12 cellular contexts compared by ENCODE assay signal in the genomic region with DNA sequence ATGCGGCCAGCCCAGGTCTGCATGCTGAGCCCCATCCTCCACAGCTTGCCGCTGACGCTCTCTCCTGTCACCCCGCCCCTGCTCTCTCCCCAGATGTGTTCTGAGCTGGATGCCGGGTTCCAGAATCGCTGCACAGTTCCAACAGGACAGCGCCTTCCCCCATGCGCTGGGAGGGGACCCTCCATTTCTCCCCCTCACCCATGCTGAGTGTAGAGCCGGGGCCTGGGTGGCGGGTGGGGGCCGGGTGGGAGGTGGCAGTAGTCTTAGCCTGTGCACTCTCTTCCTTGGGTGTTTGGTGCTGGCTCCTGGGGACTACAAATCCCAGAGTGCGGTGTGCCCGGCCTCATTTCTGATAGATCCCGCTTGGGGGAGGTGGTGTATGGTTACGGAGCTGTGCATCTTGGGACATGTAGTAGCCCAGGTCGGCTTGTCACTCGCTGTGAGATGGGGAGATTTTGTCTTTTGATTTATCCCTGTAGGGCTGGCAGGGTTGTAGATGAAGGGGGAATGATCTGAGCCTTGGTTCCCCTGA. TPM values are rescaled to one million over a fixed set of nuclear protein-coding genes. Genes with fewer than 3 reads are reported as not detected.
DNase-seq lines count a peak whose midpoint lies in the region; ATAC-seq and TF ChIP-seq lines count a peak whose summit lies in the region.
"Had no signal": no experiment of that assay in that cellular context is flagged by ENCODE, and none has a peak within 500 bp of the region (broad histone marks: within the 10 kb centered on the region; RNA-seq: fewer than 3 reads in every experiment).

No MANE protein-coding gene starts in this region.

- peaks cover 5% of the 10 kb centered on the region for H3K4me1 Mint-ChIP-seq in neural crest cell

- ATAC-seq in esophagus mucosa = peak; percentile 72
- ATAC-seq in GM21447 (IDR thresholded peaks at IDR 0.05; ENCODE audit: unreplicated experiment) = no peak

- H3K27me3 Mint-ChIP-seq in neural crest cell (ENCODE audit: low read depth) = peaks cover 2% of the 10 kb centered on the region
- H3K27me3 Mint-ChIP-seq: activated CD4-positive, alpha-beta T cell treated with anti-CD3 and anti-CD28 coated beads, Interleukin-2, amount 10 ng/mL, durations not matched to agents 7 days and 5 days had no signal

- peak; percentile 23 for DNase-seq in AG09319 (ENCODE audit: extremely low read depth, low read depth)
- peak; percentile 73 for DNase-seq in NCI-H2227 treated with DMSO at 0.1 percent for 48 hours (lab: John Stamatoyannopoulos, UW)
- DNase-seq in neural crest cell (ENCODE audit: low read depth, low spot score) = no peak
- DNase-seq in NCI-H2081 (lab: John Stamatoyannopoulos, UW) = no peak
- no peak for DNase-seq in activated CD4-positive, alpha-beta T cell treated with anti-CD3 and anti-CD28 coated beads for 4 hours
- DNase-seq in GM10266 (ENCODE audit: extremely low spot score) = no peak
- DNase-seq: activated CD4-positive, alpha-beta T cell treated with anti-CD3 and anti-CD28 coated beads, Interleukin-2, amount 10 ng/mL, durations not matched to agents 7 days and 5 days; HCEC 1CT; NCI-H1436 had no signal

- peak overlapping the region; percentile 18 for H3K4me3 Mint-ChIP-seq in neural crest cell
- H3K4me3 Mint-ChIP-seq: activated CD4-positive, alpha-beta T cell treated with anti-CD3 and anti-CD28 coated beads, Interleukin-2, amount 10 ng/mL, durations not matched to agents 7 days and 5 days had no signal

- no peaks in the 10 kb centered on the region for H3K36me3 Mint-ChIP-seq in neural crest cell (ENCODE audit: low read depth)

- H3K27ac Mint-ChIP-seq in neural crest cell (ENCODE audit: unreplicated experiment) = no peak overlapping the region
- H3K27ac Mint-ChIP-seq: activated CD4-positive, alpha-beta T cell treated with anti-CD3 and anti-CD28 coated beads, Interleukin-2, amount 10 ng/mL, durations not matched to agents 7 days and 5 days had no signal

- TF ChIP-seq CTCF in AG09319 (IDR thresholded peaks at IDR 0.05; ENCODE audit: low read depth, low read length) = no peak
- no peak for TF ChIP-seq CTCF in neural crest cell (conservative IDR thresholded peaks at IDR 0.05)
- no peak for TF ChIP-seq CTCF in GM10266 (IDR thresholded peaks at IDR 0.05; ENCODE audit: control insufficient read depth, insufficient read depth, low read depth, missing control alignments)

- no peaks in the 10 kb centered on the region for H3K9me3 Mint-ChIP-seq in neural crest cell
- H3K9me3 Mint-ChIP-seq: activated CD4-positive, alpha-beta T cell treated with anti-CD3 and anti-CD28 coated beads, Interleukin-2, amount 10 ng/mL, durations not matched to agents 7 days and 5 days had no signal

RNA-seq across cellular contexts. Expression of gene DNAJB2, which starts 6.8 kb away (rescaled TPM):
- total RNA-seq in esophagus mucosa (51.7 TPM), neural crest cell (59.2 and 59.7 TPM in 2 replicates)

RNA-seq across cellular contexts. Expression of gene PTPRN, which starts 23.2 kb away (rescaled TPM):
- not detected for total RNA-seq in esophagus mucosa
- total RNA-seq in neural crest cell = 3.2 and 4.1 TPM in 2 replicates
- total RNA-seq: activated CD4-positive, alpha-beta T cell treated with anti-CD3 and anti-CD28 coated beads, Interleukin-2, amount 10 ng/mL, durations not matched to agents 7 days and 5 days had no signal

RNA-seq across cellular contexts. Expression of gene TUBA4A, which starts 32.2 kb away (rescaled TPM):
- total RNA-seq in esophagus mucosa (138 TPM), neural crest cell (0.14 TPM in 1 of 2 replicates, not detected in the other)

RNA-seq across cellular contexts. Expression of gene TUBA4B, which starts 32.9 kb away (rescaled TPM):
- total RNA-seq in esophagus mucosa = not detected
- total RNA-seq in neural crest cell = not detected in 2 replicates
- total RNA-seq: activated CD4-positive, alpha-beta T cell treated with anti-CD3 and anti-CD28 coated beads, Interleukin-2, amount 10 ng/mL, durations not matched to agents 7 days and 5 days; glomerular endothelial cell had no signal

RNA-seq across cellular contexts. Expression of gene STK16, which starts 40.7 kb away (rescaled TPM):
- total RNA-seq in esophagus mucosa (30.0 TPM), neural crest cell (28.5 and 31.2 TPM in 2 replicates)

Comparison
In these comparisons a context has a peak if more than half of its experiments do, and no peak if none do; other contexts are left out.
1. DNase-seq: peak in AG09319 (single experiment) and NCI-H2227 treated with DMSO at 0.1 percent for 48 hours (single experiment); none in neural crest cell (single experiment), NCI-H2081 (0 of 2), activated CD4-positive, alpha-beta T cell treated with anti-CD3 and anti-CD28 coated beads for 4 hours (0 of 2) and GM10266 (single experiment).
2. RNA of gene TUBA4A, which starts 32.2 kb away (total RNA-seq): 138 TPM in esophagus mucosa (single experiment); 0.14 TPM in neural crest cell; every median in the first group is over 100 times any median in the second.